ENCODE assay signal across 21 cellular contexts in the genomic region with DNA sequence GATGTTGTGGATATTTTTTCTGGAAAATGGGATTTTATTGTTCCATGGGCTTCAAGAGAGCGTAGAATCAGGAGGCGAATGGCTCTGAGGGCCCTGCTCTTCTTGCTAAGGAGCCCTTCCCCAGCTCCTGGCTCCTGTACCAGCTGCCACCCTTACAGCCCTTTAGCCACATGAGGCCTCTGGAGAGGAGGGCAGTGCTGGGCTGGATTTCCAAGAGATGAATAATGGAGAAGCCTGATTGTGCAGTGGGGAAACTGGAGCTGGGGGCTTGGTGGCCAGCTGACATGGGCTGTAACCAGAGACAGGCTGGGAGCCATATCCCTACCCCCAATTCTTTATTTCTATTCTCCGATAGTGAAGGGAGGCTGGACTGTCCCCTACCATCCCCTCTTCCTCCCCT. TPM values are rescaled to one million over a fixed set of nuclear protein-coding genes. Genes with fewer than 3 reads are reported as not detected.
"Had no signal": no experiment of that assay in that cellular context is flagged by ENCODE, and none has a peak within 500 bp of the region (broad histone marks: within the 10 kb centered on the region; RNA-seq: fewer than 3 reads in every experiment).

No MANE protein-coding gene starts in this region.

- H3K27ac Mint-ChIP-seq: dendritic cell treated with granulocyte-macrophage colony-stimulating factor and Interleukin-4, amounts not matched to agents 40 ng/mL and 50 ng/mL, for 4 days had no signal

- ATAC-seq: left lung; naive thymus-derived CD8-positive, alpha-beta T cell; stimulated activated naive CD8-positive, alpha-beta T cell treated with anti-CD3 and anti-CD28 coated beads, Interleukin-15, Interleukin-2, amounts not matched to agents 100 U/mL and 50 U/mL, for 24 hours had no signal

- DNase-seq: cerebellar nuclear complex; erythroblast; foreskin melanocyte; islet precursor cell; left lung; mesenchymal stem cell; midbrain; naive thymus-derived CD8-positive, alpha-beta T cell; ovary; sigmoid colon; small intestine; stimulated activated CD4-positive, alpha-beta T cell treated with anti-CD3 and anti-CD28 coated beads, Interleukin-12 subunit alpha, Interleukin-12 subunit beta, amount 100 ng/mL, for 4 hours; stimulated activated naive CD8-positive, alpha-beta T cell treated with anti-CD3 and anti-CD28 coated beads, Interleukin-15, Interleukin-2, amounts not matched to agents 100 U/mL and 50 U/mL, for 24 hours; testis had no signal

- H3K9me3 Mint-ChIP-seq: dendritic cell treated with granulocyte-macrophage colony-stimulating factor and Interleukin-4, amounts not matched to agents 40 ng/mL and 50 ng/mL, for 4 days; naive thymus-derived CD8-positive, alpha-beta T cell; neural crest cell had no signal

- H3K27me3 Mint-ChIP-seq: dendritic cell treated with granulocyte-macrophage colony-stimulating factor and Interleukin-4, amounts not matched to agents 40 ng/mL and 50 ng/mL, for 4 days; naive thymus-derived CD8-positive, alpha-beta T cell had no signal

- H3K4me3 ChIP-seq: cardiac muscle cell, left lung, lung, ovary, right atrium auricular region, sigmoid colon, testis, tibial nerve had no signal

- H3K9me3 ChIP-seq: left lung, ovary, right atrium auricular region, sigmoid colon, testis, tibial nerve had no signal

- H3K27me3 ChIP-seq: cardiac muscle cell, left lung, ovary, right atrium auricular region, sigmoid colon, testis, tibial nerve had no signal

- H3K27ac ChIP-seq: cardiac muscle cell, ovary, right atrium auricular region, sigmoid colon, testis had no signal

- H3K4me3 Mint-ChIP-seq: dendritic cell treated with granulocyte-macrophage colony-stimulating factor and Interleukin-4, amounts not matched to agents 40 ng/mL and 50 ng/mL, for 4 days; naive thymus-derived CD8-positive, alpha-beta T cell; neural crest cell had no signal

- H3K4me1 Mint-ChIP-seq: neural crest cell had no signal

- H3K36me3 ChIP-seq: ovary had no signal

RNA-seq across cellular contexts. Expression of gene LRRC73, which starts 9.2 kb away (rescaled TPM):
- polyA plus RNA-seq: naive thymus-derived CD8-positive, alpha-beta T cell had no signal

RNA-seq across cellular contexts. Expression of gene DLK2, which starts 45.6 kb away (rescaled TPM):
- total RNA-seq: endothelial cell of umbilical vein, sigmoid colon had no signal
